Comparison of ENCODE assay signal across 11 cellular contexts in genomic region chr18:13376841-13377351, GRCh38.
DNase-seq lines count a peak whose midpoint lies in the region; ATAC-seq and TF ChIP-seq lines count a peak whose summit lies in the region.
"Had no signal": no experiment of that assay in that cellular context is flagged by ENCODE, and none has a peak within 500 bp of the region (broad histone marks: within the 10 kb centered on the region; RNA-seq: fewer than 3 reads in every experiment).

No MANE protein-coding gene starts in this region.

- intact Hi-C loops in aorta (cut with DNase I), result loop anchor here in 1 of 2 donors (5.0 kb wide), 1 partner anchor 55 kb away; no protein-coding TSS in a partner anchor

- no peaks in the 10 kb centered on the region for H3K9me3 Mint-ChIP-seq in chondrocyte (ENCODE audit: low read depth)

- no peak for TF ChIP-seq CTCF in chondrocyte (IDR thresholded peaks at IDR 0.05)

- H3K27me3 Mint-ChIP-seq in chondrocyte (ENCODE audit: low read depth), result no peaks in the 10 kb centered on the region

- H3K4me1 Mint-ChIP-seq in chondrocyte (ENCODE audit: low read depth), result peaks cover 89% of the 10 kb centered on the region

- H3K27me3 ChIP-seq in aorta (ENCODE audit: control insufficient read depth in 1 of 2, insufficient read depth in 2 of 2, low read length in 1 of 2), result no peaks in the 10 kb centered on the region
- H3K27me3 ChIP-seq: esophagus squamous epithelium had no signal

- in situ Hi-C loops in G401 (cut with HindIII; ENCODE audit: low sequenced_read_pairs), result no loop called here

- H3K36me3 ChIP-seq in aorta (ENCODE audit: control insufficient read depth in 1 of 2, insufficient read depth in 2 of 2, low read length in 1 of 2), result no peaks in the 10 kb centered on the region
- H3K36me3 ChIP-seq: esophagus squamous epithelium had no signal

- no peak overlapping the region for H3K4me3 Mint-ChIP-seq in chondrocyte (ENCODE audit: unreplicated experiment)

- no peak overlapping the region for H3K27ac ChIP-seq in aorta (ENCODE audit: low read depth in 1 of 2, low read length in 2 of 2)

- 94 to 95% methylated on average over 14 of the region's 14 CpGs for WGBS in aorta, 2 donors

- H3K9me3 ChIP-seq in aorta (ENCODE audit: control insufficient read depth, low read length), result no peaks in the 10 kb centered on the region
- H3K9me3 ChIP-seq: esophagus squamous epithelium had no signal

- peak overlapping the region; percentile 52 for H3K4me3 ChIP-seq in Jurkat, Clone E6-1 (ENCODE audit: low read length)
- no peak overlapping the region for H3K4me3 ChIP-seq in aorta (ENCODE audit: low read length in 2 of 2)

- no peaks in the 10 kb centered on the region for H3K36me3 Mint-ChIP-seq in chondrocyte (ENCODE audit: low read depth)

- peak; percentile 87 for DNase-seq in Jurkat, Clone E6-1 (ENCODE audit: low read depth, low spot score)
- DNase-seq in activated CD8-positive, alpha-beta memory T cell treated with anti-CD3 and anti-CD28 coated beads for 24 hours, result peak; percentile 86
- DNase-seq in chondrocyte (ENCODE audit: low spot score) (no peak), aorta (no peak), NCI-H2081 (lab: John Stamatoyannopoulos, UW) (no peak), G401 (ENCODE audit: low spot score) (no peak)
- DNase-seq in stimulated activated CD4-positive, alpha-beta T cell treated with anti-CD3 and anti-CD28 coated beads, TNF-alpha, amount 100 ng/mL, for 24 hours (ENCODE audit: low read depth in 3 of 3), result peak; percentile 43 to 70 (median 46)
- DNase-seq: esophagus squamous epithelium, NCI-H1694, T1000 had no signal

- ATAC-seq in aorta (ENCODE audit: low FRiP score) (no peak), HG02588 (IDR thresholded peaks at IDR 0.05; ENCODE audit: unreplicated experiment) (no peak)

- peaks cover 0 to 6% of the 10 kb centered on the region in 2 donors for H3K4me1 ChIP-seq in aorta (ENCODE audit: control insufficient read depth in 1 of 2, insufficient read depth in 2 of 2, low read length in 2 of 2)

- H3K27ac Mint-ChIP-seq in chondrocyte (ENCODE audit: unreplicated experiment), result peak overlapping the region; percentile 22

Comparison
In these comparisons a context has a peak if more than half of its experiments do, and no peak if none do; other contexts are left out.
1. DNase-seq: peak in Jurkat, Clone E6-1 (single experiment), activated CD8-positive, alpha-beta memory T cell treated with anti-CD3 and anti-CD28 coated beads for 24 hours (single experiment) and stimulated activated CD4-positive, alpha-beta T cell treated with anti-CD3 and anti-CD28 coated beads, TNF-alpha, amount 100 ng/mL, for 24 hours (3 of 3); none in chondrocyte (single experiment), aorta (0 of 2), NCI-H2081 (0 of 2) and G401 (single experiment).